Comparison of ENCODE assay signal across 31 cellular contexts in genomic region chr5:111937091-111937490, GRCh38.
"Had no signal": no experiment of that assay in that cellular context is flagged by ENCODE, and none has a peak within 500 bp of the region (broad histone marks: within the 10 kb centered on the region; RNA-seq: fewer than 3 reads in every experiment).

No MANE protein-coding gene starts in this region.

- H3K27me3 Mint-ChIP-seq: activated CD4-positive, alpha-beta T cell treated with anti-CD3 and anti-CD28 coated beads for 36 hours; activated CD4-positive, alpha-beta T cell treated with anti-CD3 and anti-CD28 coated beads, Interleukin-2, amount 10 ng/mL, durations not matched to agents 7 days and 5 days; activated naive CD4-positive, alpha-beta T cell treated with anti-CD3 and anti-CD28 coated beads, Interleukin-2, amount 10 ng/mL, durations not matched to agents 7 days and 5 days had no signal

- H3K27ac ChIP-seq: ascending aorta, body of pancreas, breast epithelium had no signal

- H3K4me1 Mint-ChIP-seq: activated CD4-positive, alpha-beta T cell treated with anti-CD3 and anti-CD28 coated beads for 36 hours; activated CD4-positive, alpha-beta T cell treated with anti-CD3 and anti-CD28 coated beads, Interleukin-2, amount 10 ng/mL, durations not matched to agents 7 days and 5 days; activated naive CD4-positive, alpha-beta T cell treated with anti-CD3 and anti-CD28 coated beads, Interleukin-2, amount 10 ng/mL, durations not matched to agents 7 days and 5 days; activated naive CD8-positive, alpha-beta T cell treated with anti-CD3 and anti-CD28 coated beads, Interleukin-2, amount 50 U/mL, for 24 hours had no signal

- H3K36me3 ChIP-seq: ascending aorta, breast epithelium, MG63 had no signal

- H3K36me3 Mint-ChIP-seq: activated naive CD4-positive, alpha-beta T cell treated with anti-CD3 and anti-CD28 coated beads, Interleukin-2, amount 10 ng/mL, durations not matched to agents 7 days and 5 days; activated naive CD8-positive, alpha-beta T cell; WTC11 had no signal

- H3K4me1 ChIP-seq: body of pancreas, breast epithelium had no signal

- H3K27ac Mint-ChIP-seq: activated CD4-positive, alpha-beta T cell treated with anti-CD3 and anti-CD28 coated beads for 36 hours; activated CD4-positive, alpha-beta T cell treated with anti-CD3 and anti-CD28 coated beads, Interleukin-2, amount 10 ng/mL, durations not matched to agents 7 days and 5 days; activated naive CD4-positive, alpha-beta T cell treated with anti-CD3 and anti-CD28 coated beads, Interleukin-2, amount 10 ng/mL, durations not matched to agents 7 days and 5 days; activated naive CD8-positive, alpha-beta T cell; activated naive CD8-positive, alpha-beta T cell treated with anti-CD3 and anti-CD28 coated beads, Interleukin-2, amount 50 U/mL, for 24 hours; activated T-helper 1 cell treated with anti-CD3 and anti-CD28 coated beads, Interleukin-12 subunit alpha, Interleukin-12 subunit beta, Interleukin-2, Interleukin-4 antibody, amounts not matched to agents 30 ng/mL and 10 ng/mL and 1 ng/mL, durations not matched to agents 14 hours and 24 hours and 36 hours; WTC11 had no signal

- H3K27me3 ChIP-seq: ascending aorta, body of pancreas, breast epithelium, MG63 had no signal

- H3K9me3 Mint-ChIP-seq: activated CD4-positive, alpha-beta T cell treated with anti-CD3 and anti-CD28 coated beads, Interleukin-2, amount 10 ng/mL, durations not matched to agents 7 days and 5 days; activated naive CD4-positive, alpha-beta T cell treated with anti-CD3 and anti-CD28 coated beads, Interleukin-2, amount 10 ng/mL, durations not matched to agents 7 days and 5 days; activated naive CD8-positive, alpha-beta T cell treated with anti-CD3 and anti-CD28 coated beads, Interleukin-2, amount 50 U/mL, for 24 hours; activated T-cell treated with anti-CD3 and anti-CD28 coated beads, Interleukin-2, amount 50 U/mL, for 4 hours; activated T-helper 1 cell treated with anti-CD3 and anti-CD28 coated beads, Interleukin-12 subunit alpha, Interleukin-12 subunit beta, Interleukin-2, Interleukin-4 antibody, amounts not matched to agents 30 ng/mL and 10 ng/mL and 1 ng/mL, durations not matched to agents 14 hours and 24 hours and 36 hours; WTC11 had no signal

- ATAC-seq: activated CD4-positive, alpha-beta T cell treated with anti-CD3 and anti-CD28 coated beads for 36 hours; activated CD4-positive, CD25-positive, alpha-beta regulatory T cell treated with anti-CD3 and anti-CD28 coated beads, Interleukin-2, amount 50 U/mL, for 24 hours; activated naive CD8-positive, alpha-beta T cell treated with anti-CD3 and anti-CD28 coated beads, Interleukin-2, amount 50 U/mL, for 24 hours; activated T-cell treated with anti-CD3 and anti-CD28 coated beads, Interleukin-2, amount 50 U/mL, for 4 hours; body of pancreas; Panc1; WTC11 had no signal

- DNase-seq: activated CD4-positive, alpha-beta T cell treated with anti-CD3 and anti-CD28 coated beads for 36 hours; activated CD4-positive, alpha-beta T cell treated with anti-CD3 and anti-CD28 coated beads, Interleukin-2, amount 10 ng/mL, durations not matched to agents 7 days and 5 days; activated CD4-positive, alpha-beta T cell treated with anti-CD3 and anti-CD28 coated beads, Interleukin-2, amount 50 U/mL, for 48 hours; activated CD8-positive, alpha-beta memory T cell treated with anti-CD3 and anti-CD28 coated beads, Interleukin-2, amount 50 U/mL, for 4 hours; activated effector memory CD4-positive, alpha-beta T cell treated with Interleukin-2 at 50 U/mL for 16 hours; activated naive CD4-positive, alpha-beta T cell treated with anti-CD3 and anti-CD28 coated beads, Interleukin-2, amount 10 ng/mL, durations not matched to agents 7 days and 5 days; activated naive CD8-positive, alpha-beta T cell treated with anti-CD3 and anti-CD28 coated beads, Interleukin-2, amount 50 U/mL, for 24 hours; activated T-cell treated with anti-CD3 and anti-CD28 coated beads for 4 hours; activated T-cell treated with anti-CD3 and anti-CD28 coated beads, Interleukin-2, amount 50 U/mL, for 4 hours; amygdala; body of pancreas; Kasumi-1; KG1; MG63; NCI-H1048; NCI-H1105 treated with DMSO at 0.1 percent for 48 hours; NCI-H1436; NCI-H1694; NCI-H1930; NCI-H2081 treated with DMSO at 0.1 percent for 48 hours; NCI-H345; NCI-H524 treated with DMSO at 0.1 percent for 48 hours; SIG-M5; SW 1271 had no signal

- H3K9me3 ChIP-seq: ascending aorta, body of pancreas, breast epithelium, MG63 had no signal

- H3K4me3 Mint-ChIP-seq: activated CD4-positive, alpha-beta T cell treated with anti-CD3 and anti-CD28 coated beads for 36 hours; activated CD4-positive, alpha-beta T cell treated with anti-CD3 and anti-CD28 coated beads, Interleukin-2, amount 10 ng/mL, durations not matched to agents 7 days and 5 days; activated naive CD4-positive, alpha-beta T cell treated with anti-CD3 and anti-CD28 coated beads, Interleukin-2, amount 10 ng/mL, durations not matched to agents 7 days and 5 days; activated naive CD8-positive, alpha-beta T cell; activated naive CD8-positive, alpha-beta T cell treated with anti-CD3 and anti-CD28 coated beads, Interleukin-2, amount 50 U/mL, for 24 hours; activated T-cell treated with anti-CD3 and anti-CD28 coated beads, Interleukin-2, amount 50 U/mL, for 4 hours; activated T-helper 1 cell treated with anti-CD3 and anti-CD28 coated beads, Interleukin-12 subunit alpha, Interleukin-12 subunit beta, Interleukin-2, Interleukin-4 antibody, amounts not matched to agents 30 ng/mL and 10 ng/mL and 1 ng/mL, durations not matched to agents 14 hours and 24 hours and 36 hours; WTC11 had no signal

- H3K4me3 ChIP-seq: ascending aorta, body of pancreas, breast epithelium, MG63 had no signal
